Comparison of ENCODE assay signal across 21 cellular contexts in the genomic region with DNA sequence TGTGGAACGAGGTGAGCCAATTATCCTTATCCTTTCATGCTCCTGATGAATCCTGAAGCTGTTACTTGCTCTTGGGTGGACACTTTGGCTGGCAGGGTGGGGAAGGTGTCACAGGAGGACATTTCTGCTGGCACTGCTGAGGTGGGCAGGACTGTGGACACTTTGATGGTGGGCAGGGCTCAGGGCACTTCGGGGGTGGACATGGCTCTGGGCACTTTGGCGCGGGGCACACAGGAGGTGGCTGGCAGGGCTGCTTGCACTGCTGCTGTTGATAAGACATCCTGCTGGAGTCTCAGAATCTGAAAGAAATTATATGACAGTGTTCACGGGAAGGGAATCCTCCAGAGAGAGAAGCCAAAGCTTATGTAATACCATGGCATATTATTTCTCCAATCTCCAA. TPM values are rescaled to one million over a fixed set of nuclear protein-coding genes. Genes with fewer than 3 reads are reported as not detected.
"Had no signal": no experiment of that assay in that cellular context is flagged by ENCODE, and none has a peak within 500 bp of the region (broad histone marks: within the 10 kb centered on the region; RNA-seq: fewer than 3 reads in every experiment).

No MANE protein-coding gene starts in this region.

RNA-seq across cellular contexts. Expression of a gene that starts 0.9 kb away (rescaled TPM):
- total RNA-seq: activated naive CD4-positive, alpha-beta T cell treated with anti-CD3 and anti-CD28 coated beads for 36 hours; activated naive CD4-positive, alpha-beta T cell treated with anti-CD3 and anti-CD28 coated beads, Interleukin-2, amount 50 U/mL, for 72 hours; activated naive CD8-positive, alpha-beta T cell treated with anti-CD3 and anti-CD28 coated beads for 36 hours; activated naive CD8-positive, alpha-beta T cell treated with anti-CD3 and anti-CD28 coated beads, Interleukin-2, amount 10 ng/mL, durations not matched to agents 7 days and 5 days; activated T-cell treated with anti-CD3 and anti-CD28 coated beads, Interleukin-2, amount 50 U/mL, for 4 hours; activated T-cell treated with anti-CD3 and anti-CD28 coated beads, Interleukin-2, amount 50 U/mL, for 72 hours; activated T-helper 1 cell treated with anti-CD3 and anti-CD28 coated beads, Interleukin-12 subunit alpha, Interleukin-12 subunit beta, Interleukin-2, Interleukin-4 antibody, amounts not matched to agents 30 ng/mL and 10 ng/mL and 1 ng/mL, durations not matched to agents 14 hours and 24 hours and 36 hours; activated T-helper 17 cell treated with anti-CD3 and anti-CD28 coated beads, Interleukin-2, amount 50 U/mL, for 72 hours; activated T-helper 2 cell treated with anti-CD3 and anti-CD28 coated beads, Interferon-gamma antibody, Interleukin-2, Interleukin-4, amounts not matched to agents 10 μg/mL and 5 μg/mL and 100 μg/mL, durations not matched to agents 14 hours and 24 hours and 36 hours; adrenal gland; aorta; ascending aorta; astrocyte; breast epithelium; bronchial epithelial cell; cardiac septum; cerebellum; chondrocyte had no signal
- polyA plus RNA-seq: adrenal gland, aorta had no signal

RNA-seq across cellular contexts. Expression of a gene that starts 18.1 kb away (rescaled TPM):
- total RNA-seq: activated naive CD4-positive, alpha-beta T cell treated with anti-CD3 and anti-CD28 coated beads for 36 hours; activated naive CD4-positive, alpha-beta T cell treated with anti-CD3 and anti-CD28 coated beads, Interleukin-2, amount 50 U/mL, for 72 hours; activated naive CD8-positive, alpha-beta T cell treated with anti-CD3 and anti-CD28 coated beads for 36 hours; activated naive CD8-positive, alpha-beta T cell treated with anti-CD3 and anti-CD28 coated beads, Interleukin-2, amount 10 ng/mL, durations not matched to agents 7 days and 5 days; activated T-cell treated with anti-CD3 and anti-CD28 coated beads, Interleukin-2, amount 50 U/mL, for 4 hours; activated T-cell treated with anti-CD3 and anti-CD28 coated beads, Interleukin-2, amount 50 U/mL, for 72 hours; activated T-helper 1 cell treated with anti-CD3 and anti-CD28 coated beads, Interleukin-12 subunit alpha, Interleukin-12 subunit beta, Interleukin-2, Interleukin-4 antibody, amounts not matched to agents 30 ng/mL and 10 ng/mL and 1 ng/mL, durations not matched to agents 14 hours and 24 hours and 36 hours; activated T-helper 17 cell treated with anti-CD3 and anti-CD28 coated beads, Interleukin-2, amount 50 U/mL, for 72 hours; activated T-helper 2 cell treated with anti-CD3 and anti-CD28 coated beads, Interferon-gamma antibody, Interleukin-2, Interleukin-4, amounts not matched to agents 10 μg/mL and 5 μg/mL and 100 μg/mL, durations not matched to agents 14 hours and 24 hours and 36 hours; adrenal gland; aorta; ascending aorta; astrocyte; body of pancreas; breast epithelium; cardiac muscle cell; cardiac septum; cerebellum; chondrocyte had no signal
- polyA plus RNA-seq: cardiac muscle cell had no signal

RNA-seq across cellular contexts. Expression of a gene that starts 38.2 kb away (rescaled TPM):
- total RNA-seq: activated naive CD4-positive, alpha-beta T cell treated with anti-CD3 and anti-CD28 coated beads for 36 hours; activated naive CD4-positive, alpha-beta T cell treated with anti-CD3 and anti-CD28 coated beads, Interleukin-2, amount 50 U/mL, for 72 hours; activated naive CD8-positive, alpha-beta T cell treated with anti-CD3 and anti-CD28 coated beads for 36 hours; activated naive CD8-positive, alpha-beta T cell treated with anti-CD3 and anti-CD28 coated beads, Interleukin-2, amount 10 ng/mL, durations not matched to agents 7 days and 5 days; activated T-cell treated with anti-CD3 and anti-CD28 coated beads, Interleukin-2, amount 50 U/mL, for 4 hours; activated T-cell treated with anti-CD3 and anti-CD28 coated beads, Interleukin-2, amount 50 U/mL, for 72 hours; activated T-helper 1 cell treated with anti-CD3 and anti-CD28 coated beads, Interleukin-12 subunit alpha, Interleukin-12 subunit beta, Interleukin-2, Interleukin-4 antibody, amounts not matched to agents 30 ng/mL and 10 ng/mL and 1 ng/mL, durations not matched to agents 14 hours and 24 hours and 36 hours; activated T-helper 17 cell treated with anti-CD3 and anti-CD28 coated beads, Interleukin-2, amount 50 U/mL, for 72 hours; activated T-helper 2 cell treated with anti-CD3 and anti-CD28 coated beads, Interferon-gamma antibody, Interleukin-2, Interleukin-4, amounts not matched to agents 10 μg/mL and 5 μg/mL and 100 μg/mL, durations not matched to agents 14 hours and 24 hours and 36 hours; adrenal gland; aorta; ascending aorta; astrocyte; body of pancreas; breast epithelium; bronchial epithelial cell; cardiac muscle cell; cardiac septum; cerebellum; chondrocyte had no signal
- polyA plus RNA-seq: adipose tissue, adrenal gland, aorta, cardiac muscle cell had no signal

RNA-seq across cellular contexts. Expression of a gene that starts 41.0 kb away (rescaled TPM):
- total RNA-seq: activated naive CD4-positive, alpha-beta T cell treated with anti-CD3 and anti-CD28 coated beads for 36 hours; activated naive CD4-positive, alpha-beta T cell treated with anti-CD3 and anti-CD28 coated beads, Interleukin-2, amount 50 U/mL, for 72 hours; activated naive CD8-positive, alpha-beta T cell treated with anti-CD3 and anti-CD28 coated beads for 36 hours; activated naive CD8-positive, alpha-beta T cell treated with anti-CD3 and anti-CD28 coated beads, Interleukin-2, amount 10 ng/mL, durations not matched to agents 7 days and 5 days; activated T-cell treated with anti-CD3 and anti-CD28 coated beads, Interleukin-2, amount 50 U/mL, for 4 hours; activated T-cell treated with anti-CD3 and anti-CD28 coated beads, Interleukin-2, amount 50 U/mL, for 72 hours; activated T-helper 1 cell treated with anti-CD3 and anti-CD28 coated beads, Interleukin-12 subunit alpha, Interleukin-12 subunit beta, Interleukin-2, Interleukin-4 antibody, amounts not matched to agents 30 ng/mL and 10 ng/mL and 1 ng/mL, durations not matched to agents 14 hours and 24 hours and 36 hours; activated T-helper 17 cell treated with anti-CD3 and anti-CD28 coated beads, Interleukin-2, amount 50 U/mL, for 72 hours; activated T-helper 2 cell treated with anti-CD3 and anti-CD28 coated beads, Interferon-gamma antibody, Interleukin-2, Interleukin-4, amounts not matched to agents 10 μg/mL and 5 μg/mL and 100 μg/mL, durations not matched to agents 14 hours and 24 hours and 36 hours; adrenal gland; aorta; ascending aorta; astrocyte; body of pancreas; breast epithelium; bronchial epithelial cell; cardiac muscle cell; cardiac septum; cerebellum; chondrocyte had no signal
- polyA plus RNA-seq: adrenal gland, aorta, cardiac muscle cell had no signal

RNA-seq across cellular contexts. Expression of a gene that starts 55.1 kb away (rescaled TPM):
- total RNA-seq: activated naive CD4-positive, alpha-beta T cell treated with anti-CD3 and anti-CD28 coated beads for 36 hours; activated naive CD4-positive, alpha-beta T cell treated with anti-CD3 and anti-CD28 coated beads, Interleukin-2, amount 50 U/mL, for 72 hours; activated naive CD8-positive, alpha-beta T cell treated with anti-CD3 and anti-CD28 coated beads for 36 hours; activated naive CD8-positive, alpha-beta T cell treated with anti-CD3 and anti-CD28 coated beads, Interleukin-2, amount 10 ng/mL, durations not matched to agents 7 days and 5 days; activated T-cell treated with anti-CD3 and anti-CD28 coated beads, Interleukin-2, amount 50 U/mL, for 4 hours; activated T-cell treated with anti-CD3 and anti-CD28 coated beads, Interleukin-2, amount 50 U/mL, for 72 hours; activated T-helper 1 cell treated with anti-CD3 and anti-CD28 coated beads, Interleukin-12 subunit alpha, Interleukin-12 subunit beta, Interleukin-2, Interleukin-4 antibody, amounts not matched to agents 30 ng/mL and 10 ng/mL and 1 ng/mL, durations not matched to agents 14 hours and 24 hours and 36 hours; activated T-helper 17 cell treated with anti-CD3 and anti-CD28 coated beads, Interleukin-2, amount 50 U/mL, for 72 hours; activated T-helper 2 cell treated with anti-CD3 and anti-CD28 coated beads, Interferon-gamma antibody, Interleukin-2, Interleukin-4, amounts not matched to agents 10 μg/mL and 5 μg/mL and 100 μg/mL, durations not matched to agents 14 hours and 24 hours and 36 hours; adrenal gland; aorta; ascending aorta; astrocyte; body of pancreas; breast epithelium; cardiac muscle cell; cardiac septum; cerebellum; chondrocyte had no signal
- polyA plus RNA-seq: cardiac muscle cell had no signal
